In the genomic region with DNA sequence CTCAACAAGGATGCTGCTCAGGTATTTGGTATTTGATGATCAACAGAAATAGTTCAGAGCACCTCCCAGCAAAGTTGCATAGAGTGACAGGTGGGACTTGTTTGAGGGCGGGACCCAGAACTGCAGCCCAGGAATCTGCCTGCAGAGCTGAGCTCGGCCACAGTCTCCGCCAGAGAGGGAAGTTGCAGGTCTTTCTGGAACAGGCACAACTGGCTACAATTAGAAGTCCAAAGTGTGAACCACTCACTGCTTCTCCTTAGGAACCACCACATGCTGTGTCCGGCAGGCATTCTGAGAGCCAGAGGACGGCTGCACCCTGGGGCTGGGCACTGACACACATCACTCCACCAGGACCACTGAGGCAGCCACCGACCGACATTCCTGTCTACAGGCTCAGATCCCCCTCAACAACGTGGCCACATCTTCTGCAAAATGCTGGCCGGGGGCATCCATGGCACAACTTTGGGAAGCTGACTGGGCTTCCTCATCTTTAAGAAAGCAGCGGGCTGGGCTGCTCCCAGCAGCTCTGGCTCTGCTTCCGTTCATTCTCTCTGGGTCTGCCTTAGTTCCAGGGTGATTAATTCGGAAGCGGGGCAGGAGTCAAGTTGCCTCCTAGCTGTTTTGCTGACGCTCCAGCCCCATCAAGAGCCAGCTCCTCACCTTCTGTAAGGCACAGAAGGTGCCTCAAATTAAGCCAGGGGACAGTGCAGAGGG, we compare ENCODE assay signal across 8 cellular contexts. TPM values are rescaled to one million over a fixed set of nuclear protein-coding genes. Genes with fewer than 3 reads are reported as not detected.
DNase-seq lines count a peak whose midpoint lies in the region; ATAC-seq, FAIRE-seq and TF ChIP-seq lines count a peak whose summit lies in the region.

No MANE protein-coding gene starts in this region.

- H3K9ac ChIP-seq in GM23248, result no peak overlapping the region

- no peak for ATAC-seq in T-helper 17 cell
- no peak for ATAC-seq in psoas muscle
- ATAC-seq in GM21526 (IDR thresholded peaks at IDR 0.05; ENCODE audit: low FRiP score, unreplicated experiment), result no peak

- in situ Hi-C loops in GM23248 (cut with MboI), result no loop called here

- peak; percentile 74 for DNase-seq in GM23248
- DNase-seq in T-helper 17 cell, result no peak
- DNase-seq in right atrium auricular region (ENCODE audit: low spot score), result no peak
- DNase-seq in psoas muscle, result no peak
- DNase-seq in frontal cortex (ENCODE audit: low spot score in 2 of 2), result no peak
- DNase-seq in NK-92 treated with Interleukin-12 subunit alpha and Interleukin-12 subunit beta, amount 100 ng/mL, for 24 hours (lab: John Stamatoyannopoulos, UW), result no peak
- no peak for DNase-seq in activated T-helper 2 cell treated with anti-CD3 and anti-CD28 coated beads, Interferon-gamma antibody, Interleukin-2, Interleukin-4, amounts not matched to agents 10 μg/mL and 5 μg/mL and 100 μg/mL, durations not matched to agents 14 hours and 24 hours and 36 hours (ENCODE audit: low spot score)

- no peaks in the 10 kb centered on the region for H3K79me2 ChIP-seq in GM23248 (ENCODE audit: insufficient read depth)

- intact Hi-C loops in psoas muscle (cut with DNase I), result no loop called here
- intact Hi-C loops in activated T-helper 2 cell treated with anti-CD3 and anti-CD28 coated beads, Interferon-gamma antibody, Interleukin-2, Interleukin-4, amounts not matched to agents 10 μg/mL and 5 μg/mL and 100 μg/mL, durations not matched to agents 14 hours and 24 hours and 36 hours (cut with micrococcal nuclease), result no loop called here

- H3K36me3 Mint-ChIP-seq in T-helper 17 cell (ENCODE audit: low read depth), result peaks cover 3% of the 10 kb centered on the region
- peaks cover 4% of the 10 kb centered on the region for H3K36me3 Mint-ChIP-seq in activated T-helper 2 cell treated with anti-CD3 and anti-CD28 coated beads, Interferon-gamma antibody, Interleukin-2, Interleukin-4, amounts not matched to agents 10 μg/mL and 5 μg/mL and 100 μg/mL, durations not matched to agents 14 hours and 24 hours and 36 hours (ENCODE audit: low read depth)

- peaks cover 49% of the 10 kb centered on the region for H3K27me3 ChIP-seq in GM23248 (replicated peaks; ENCODE audit: insufficient read depth)
- H3K27me3 ChIP-seq in right atrium auricular region, result peaks cover 13 to 20% of the 10 kb centered on the region in 2 donors
- H3K27me3 ChIP-seq in psoas muscle (ENCODE audit: insufficient read depth in 3 of 3, low read length in 2 of 3), result peaks cover 0 to 40% (median 16%) of the 10 kb centered on the region in 3 donors

- peak overlapping the region; percentile 51 for H3K4me3 Mint-ChIP-seq in T-helper 17 cell
- H3K4me3 Mint-ChIP-seq in activated T-helper 2 cell treated with anti-CD3 and anti-CD28 coated beads, Interferon-gamma antibody, Interleukin-2, Interleukin-4, amounts not matched to agents 10 μg/mL and 5 μg/mL and 100 μg/mL, durations not matched to agents 14 hours and 24 hours and 36 hours (ENCODE audit: low read depth), result no peak overlapping the region

- no peak for FAIRE-seq in frontal cortex (lab: Jason Lieb, UNC)

- peak overlapping the region; percentile 69 for H3K4me2 ChIP-seq in GM23248 (ENCODE audit: unreplicated experiment)

- H3K4me1 Mint-ChIP-seq in T-helper 17 cell, result peaks cover 2% of the 10 kb centered on the region
- H3K4me1 Mint-ChIP-seq in activated T-helper 2 cell treated with anti-CD3 and anti-CD28 coated beads, Interferon-gamma antibody, Interleukin-2, Interleukin-4, amounts not matched to agents 10 μg/mL and 5 μg/mL and 100 μg/mL, durations not matched to agents 14 hours and 24 hours and 36 hours (ENCODE audit: low read depth), result no peaks in the 10 kb centered on the region

- H3F3A ChIP-seq in GM23248 (ENCODE audit: insufficient read depth), result peaks cover 4% of the 10 kb centered on the region; the same call in 1 of the 2 replicates

- H2AFZ ChIP-seq in GM23248, result peak overlapping the region; percentile 40

- H3K9me3 ChIP-seq in GM23248 (ENCODE audit: low read depth) (no peaks in the 10 kb centered on the region), T-helper 17 cell (ENCODE audit: control insufficient read depth, low read length, poor library complexity, severe bottlenecking) (no peaks in the 10 kb centered on the region), right atrium auricular region (peaks cover 0 to 12% of the 10 kb centered on the region in 2 donors), psoas muscle (no peaks in the 10 kb centered on the region)

- H3K27ac Mint-ChIP-seq in T-helper 17 cell, result no peak overlapping the region
- no peak overlapping the region for H3K27ac Mint-ChIP-seq in activated T-helper 2 cell treated with anti-CD3 and anti-CD28 coated beads, Interferon-gamma antibody, Interleukin-2, Interleukin-4, amounts not matched to agents 10 μg/mL and 5 μg/mL and 100 μg/mL, durations not matched to agents 14 hours and 24 hours and 36 hours

- H3K4me1 ChIP-seq in GM23248 (ENCODE audit: insufficient read depth), result peaks cover 5% of the 10 kb centered on the region
- peaks cover 0 to 15% of the 10 kb centered on the region in 2 donors for H3K4me1 ChIP-seq in right atrium auricular region
- no peaks in the 10 kb centered on the region for H3K4me1 ChIP-seq in psoas muscle

- H3K36me3 ChIP-seq in GM23248 (ENCODE audit: low read depth), result no peaks in the 10 kb centered on the region
- H3K36me3 ChIP-seq in right atrium auricular region, result no peaks in the 10 kb centered on the region
- no peaks in the 10 kb centered on the region for H3K36me3 ChIP-seq in psoas muscle (ENCODE audit: insufficient read depth in 1 of 2, low read depth in 1 of 2)

- H4K20me1 ChIP-seq in GM23248 (ENCODE audit: insufficient read depth), result no peaks in the 10 kb centered on the region

- peaks cover 61% of the 10 kb centered on the region for H3K27me3 Mint-ChIP-seq in T-helper 17 cell
- peaks cover 53% of the 10 kb centered on the region for H3K27me3 Mint-ChIP-seq in activated T-helper 2 cell treated with anti-CD3 and anti-CD28 coated beads, Interferon-gamma antibody, Interleukin-2, Interleukin-4, amounts not matched to agents 10 μg/mL and 5 μg/mL and 100 μg/mL, durations not matched to agents 14 hours and 24 hours and 36 hours (ENCODE audit: low read depth)

- TF ChIP-seq CTCF in right atrium auricular region (IDR thresholded peaks at IDR 0.05) (no peak), psoas muscle (IDR thresholded peaks at IDR 0.05) (no peak)

- H3K9me3 Mint-ChIP-seq in activated T-helper 2 cell treated with anti-CD3 and anti-CD28 coated beads, Interferon-gamma antibody, Interleukin-2, Interleukin-4, amounts not matched to agents 10 μg/mL and 5 μg/mL and 100 μg/mL, durations not matched to agents 14 hours and 24 hours and 36 hours, result peaks cover 10% of the 10 kb centered on the region

- H3K27ac ChIP-seq in GM23248, result no peak overlapping the region
- no peak overlapping the region for H3K27ac ChIP-seq in right atrium auricular region
- H3K27ac ChIP-seq in psoas muscle, result no peak overlapping the region

- no peaks in the 10 kb centered on the region for H3K9me2 ChIP-seq in GM23248 (ENCODE audit: insufficient read depth)

- WGBS in GM23248 (ENCODE audit: low coverage in 1 of 2, low lambda C conversion rate in 2 of 2, missing lambda C conversion rate in 2 of 2), 2 experiments, result 28 to 30% methylated on average over 14 of the region's 14 CpGs
- 11 to 22% (median 15%) methylated on average over 14 of the region's 14 CpGs for WGBS in psoas muscle, 3 donors

- H3K4me3 ChIP-seq in GM23248 (peak overlapping the region; percentile 48), right atrium auricular region (peak overlapping the region; percentile 17 to 43), psoas muscle (peak overlapping the region; percentile 45)

RNA-seq across cellular contexts. Expression of a gene that starts 0.9 kb away (rescaled TPM):
- not detected in 2 replicates for total RNA-seq in GM23248 (2014; rRNA removed; shearing (Covaris generic))
- polyA plus RNA-seq in GM23248 (2016; fragmentation: Nextera tagmentation; extraction: Ambion mirVana) (not detected in 2 replicates), psoas muscle (under 1 TPM; 0.03 to 0.19 (median 0.08) TPM)
- total RNA-seq in T-helper 17 cell (not detected), right atrium auricular region (not detected), psoas muscle (not detected), frontal cortex (under 0.01 TPM)
- not detected in 2 replicates for total RNA-seq in activated T-helper 2 cell treated with anti-CD3 and anti-CD28 coated beads, Interferon-gamma antibody, Interleukin-2, Interleukin-4, amounts not matched to agents 10 μg/mL and 5 μg/mL and 100 μg/mL, durations not matched to agents 14 hours and 24 hours and 36 hours
